In the genomic region with DNA sequence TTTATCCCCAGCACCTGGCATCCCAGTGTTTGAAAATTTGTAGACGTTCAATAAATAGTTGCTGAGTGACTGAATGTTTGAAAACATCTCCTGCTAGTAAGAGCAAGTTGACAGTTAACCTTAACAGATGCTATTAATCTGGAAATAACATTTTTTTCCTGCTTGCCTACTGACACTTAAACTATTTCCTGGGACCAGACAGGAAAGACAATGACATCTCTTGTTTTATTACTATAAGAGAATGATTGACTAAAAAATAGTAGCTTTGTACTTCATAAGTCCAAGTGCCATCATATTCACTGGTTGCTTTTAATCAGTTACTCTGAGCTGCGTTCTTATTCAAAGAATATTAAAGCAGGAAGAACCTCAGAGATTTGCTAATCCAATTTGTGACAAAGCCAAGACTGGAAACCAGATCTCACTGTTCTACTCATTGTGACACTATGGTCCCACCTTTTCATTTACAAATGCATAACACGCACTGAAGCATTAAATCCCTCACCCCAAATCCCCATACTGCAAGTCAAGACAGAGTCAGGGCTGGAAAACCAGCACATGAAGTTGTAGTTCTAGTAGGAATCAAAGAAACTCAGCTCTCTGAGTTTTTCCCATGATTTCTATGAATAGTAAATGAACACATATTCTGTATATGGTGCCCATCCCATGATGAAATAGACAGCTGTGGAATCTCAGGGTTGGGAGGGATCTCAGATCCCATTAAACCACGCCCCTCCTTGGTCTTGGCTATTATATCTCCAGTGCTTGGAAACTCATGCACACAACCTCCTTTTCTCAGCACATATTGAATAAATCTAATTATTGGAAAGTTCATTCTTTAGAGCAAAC, we compare ENCODE assay signal across 31 cellular contexts.
DNase-seq lines count a peak whose midpoint lies in the region; ATAC-seq, FAIRE-seq and TF ChIP-seq lines count a peak whose summit lies in the region.
"Had no signal": no experiment of that assay in that cellular context is flagged by ENCODE, and none has a peak within 500 bp of the region (broad histone marks: within the 10 kb centered on the region; RNA-seq: fewer than 3 reads in every experiment).

No MANE protein-coding gene starts in this region.

- DNase-seq in COLO829 (ENCODE audit: low spot score) (peak; percentile 70), SK-MEL-5 (ENCODE audit: low read depth, low spot score) (peak; percentile 36), epithelial cell of prostate (ENCODE audit: low read depth, low spot score) (no peak), pancreas (no peak), Ammon's horn (ENCODE audit: low spot score) (no peak), GM19238 (ENCODE audit: insufficient read length, low spot score) (no peak), NCI-H345 (lab: John Stamatoyannopoulos, UW) (no peak)
- no peak for DNase-seq in activated CD4-positive, CD25-positive, alpha-beta regulatory T cell (lab: John Stamatoyannopoulos, UW)
- DNase-seq: ACHN; activated CD4-positive, alpha-beta T cell treated with anti-CD3 and anti-CD28 coated beads for 36 hours; activated CD8-positive, alpha-beta memory T cell treated with anti-CD3 and anti-CD28 coated beads for 24 hours; activated T-cell treated with anti-CD3 and anti-CD28 coated beads for 4 hours; BE2C; CD8-positive, alpha-beta memory T cell; DMS153; effector memory CD4-positive, alpha-beta T cell; erythroblast; Karpas-422; kidney glomerular epithelial cell; NCI-H1417; NCI-H2081; NCI-H526 treated with DMSO at 0.1 percent for 48 hours; nephron progenitor cell; ovary; SIG-M5; stimulated activated CD4-positive, alpha-beta T cell treated with anti-CD3 and anti-CD28 coated beads, Interleukin-4, amount 100 ng/mL, for 1 hour; transverse colon had no signal

- ATAC-seq in pancreas = peak; percentile 29 to 61 (median 50)
- ATAC-seq: activated CD4-positive, alpha-beta T cell treated with anti-CD3 and anti-CD28 coated beads for 36 hours; GM12878; HepG2 had no signal

- no peak overlapping the region for H3K4me3 ChIP-seq in pancreas
- H3K4me3 ChIP-seq: coronary artery, GM12878, ovary, transverse colon had no signal

- WGBS in pancreas, 2 donors = 38 to 43% methylated on average over 4 of the region's 4 CpGs

- no peak for FAIRE-seq in pancreas (lab: Jason Lieb, UNC)
- FAIRE-seq: GM12878, HepG2 had no signal

- no peaks in the 10 kb centered on the region for H3K27me3 ChIP-seq in pancreas
- H3K27me3 ChIP-seq: BE2C, foreskin keratinocyte, ovary, transverse colon had no signal

- intact Hi-C loops in pancreas (cut with DNase I) = no loop called here

- TF ChIP-seq CTCF in pancreas (IDR thresholded peaks at IDR 0.05) = no peak

- in situ Hi-C loops in SK-MEL-5 (cut with HindIII; ENCODE audit: low pct_unique_long_range_greater_than_20kb, low sequenced_read_pairs) = no loop called here

- peaks cover 0 to 3% (median 0%) of the 10 kb centered on the region in 3 donors for H3K4me1 ChIP-seq in pancreas
- H3K4me1 ChIP-seq: BE2C, transverse colon had no signal

- H3K36me3 ChIP-seq in pancreas = no peaks in the 10 kb centered on the region
- H3K36me3 ChIP-seq: BE2C, ovary, transverse colon had no signal

- H3K27ac ChIP-seq in epithelial cell of prostate = peak overlapping the region; percentile 10
- H3K27ac ChIP-seq in pancreas = peak overlapping the region in 2 of 4 donors; percentile 7 to 57
- H3K27ac ChIP-seq: foreskin keratinocyte, ovary had no signal

- no peaks in the 10 kb centered on the region for H3K9me3 ChIP-seq in pancreas
- H3K9me3 ChIP-seq: BE2C, ovary, transverse colon had no signal

Comparison
In these comparisons a context has a peak if more than half of its experiments do, and no peak if none do; other contexts are left out.
1. DNase-seq: peak in COLO829 (single experiment) and SK-MEL-5 (single experiment); none in epithelial cell of prostate (single experiment), pancreas (0 of 6), Ammon's horn (single experiment), GM19238 (single experiment), activated CD4-positive, CD25-positive, alpha-beta regulatory T cell (0 of 4) and NCI-H345 (single experiment).